Comparison of ENCODE assay signal across 8 cellular contexts in the genomic region with DNA sequence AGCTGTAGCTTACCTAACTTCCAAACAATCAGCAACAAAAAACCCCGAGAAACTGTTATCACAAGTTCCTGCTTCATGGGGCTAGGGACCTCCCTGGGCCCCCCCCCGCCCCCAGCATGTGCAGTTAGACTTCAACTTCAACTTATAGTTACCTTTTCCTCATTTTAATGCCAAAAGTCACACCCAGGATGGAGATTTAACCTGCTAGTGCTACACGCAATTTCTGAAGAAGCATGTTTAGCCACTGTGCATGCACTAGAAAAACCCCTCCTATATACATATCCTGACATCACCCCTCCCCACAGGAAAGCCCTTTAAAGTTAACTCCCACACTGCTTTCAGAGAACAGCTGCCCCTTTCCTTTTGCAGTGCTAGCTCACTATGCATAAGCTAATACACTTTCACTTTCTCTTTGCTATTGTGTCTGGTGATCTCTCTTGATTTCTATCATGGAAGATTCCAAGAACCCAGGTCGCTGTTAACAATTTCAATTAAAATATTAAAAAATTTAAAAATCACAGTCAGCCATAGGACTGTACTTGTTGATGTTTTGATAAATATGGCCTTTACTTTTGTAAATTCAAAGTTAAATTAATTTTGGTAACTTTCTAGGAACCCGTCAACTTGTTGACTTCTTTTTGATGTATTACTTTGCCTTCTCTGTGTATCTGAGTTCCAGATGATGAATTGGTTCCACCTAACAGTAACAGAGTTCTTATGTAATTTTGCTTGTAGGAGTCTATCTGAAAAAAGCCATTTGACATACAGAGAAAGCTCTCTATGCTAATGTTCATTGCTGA.
DNase-seq lines count a peak whose midpoint lies in the region; ATAC-seq and TF ChIP-seq lines count a peak whose summit lies in the region.

No MANE protein-coding gene starts in this region.

- no peak overlapping the region for H3K4me3 ChIP-seq in HUES48 (ENCODE audit: low read depth, low read length)
- H3K4me3 ChIP-seq in sigmoid colon: peak overlapping the region in 2 of 4 donors; percentile 5 to 9
- no peak overlapping the region for H3K4me3 ChIP-seq in testis

- no peak for TF ChIP-seq EP300 in sigmoid colon (IDR thresholded peaks at IDR 0.05)

- H3K27ac ChIP-seq in HUES48 (ENCODE audit: low read depth, low read length) (peak overlapping the region; percentile 44), sigmoid colon (peak overlapping the region; percentile 22 to 52 (median 43)), testis (peak overlapping the region in 1 of 2 donors; percentile 63)

- H3K9ac ChIP-seq in HUES48 (ENCODE audit: low read depth, low read length): no peak overlapping the region

- H3K27me3 ChIP-seq in HUES48 (ENCODE audit: control insufficient read depth, insufficient read depth, low read length) (no peaks in the 10 kb centered on the region), sigmoid colon (no peaks in the 10 kb centered on the region), testis (no peaks in the 10 kb centered on the region)

- TF ChIP-seq POLR2A in sigmoid colon (IDR thresholded peaks at IDR 0.05) (no peak), testis (IDR thresholded peaks at IDR 0.05) (no peak)

- intact Hi-C loops in sigmoid colon (cut with DNase I) (no loop called here), testis (cut with DNase I; ENCODE audit: low total_unique reads) (no loop called here)

- DNase-seq in Daoy (ENCODE audit: low read depth): peak; percentile 66
- peak; percentile 19 for DNase-seq in activated CD4-positive, alpha-beta T cell treated with anti-CD3 and anti-CD28 coated beads, Interleukin-2, amount 50 U/mL, for 1 hour
- DNase-seq in sigmoid colon: no peak
- no peak for DNase-seq in foreskin melanocyte
- no peak for DNase-seq in testis

- H3K9me3 ChIP-seq in HUES48 (ENCODE audit: control insufficient read depth, insufficient read depth, low read length): no peaks in the 10 kb centered on the region
- no peaks in the 10 kb centered on the region for H3K9me3 ChIP-seq in sigmoid colon
- H3K9me3 ChIP-seq in testis: no peaks in the 10 kb centered on the region

- 24 to 28% methylated on average over 5 of the region's 5 CpGs for WGBS in sigmoid colon, 2 donors
- WGBS in testis, 2 donors: 55 to 71% methylated on average over 5 of the region's 5 CpGs

- peaks cover 70% of the 10 kb centered on the region for H3K36me3 ChIP-seq in HUES48 (ENCODE audit: control insufficient read depth, insufficient read depth, low read length)
- peaks cover 11 to 50% (median 18%) of the 10 kb centered on the region in 4 donors for H3K36me3 ChIP-seq in sigmoid colon
- H3K36me3 ChIP-seq in testis (ENCODE audit: low read depth, missing control alignments): no peaks in the 10 kb centered on the region

- TF ChIP-seq CTCF in sigmoid colon (IDR thresholded peaks at IDR 0.05): no peak
- TF ChIP-seq CTCF in testis (IDR thresholded peaks at IDR 0.05): no peak

- H3K4me1 ChIP-seq in HUES48 (ENCODE audit: control insufficient read depth, insufficient read depth, low read length): peaks cover 10% of the 10 kb centered on the region
- peaks cover 0 to 54% (median 33%) of the 10 kb centered on the region in 4 donors for H3K4me1 ChIP-seq in sigmoid colon
- H3K4me1 ChIP-seq in testis: peaks cover 32% of the 10 kb centered on the region

- peak; percentile 86 for ATAC-seq in GM21447 (IDR thresholded peaks at IDR 0.05; ENCODE audit: unreplicated experiment)
- peak; percentile 43 for ATAC-seq in esophagus mucosa

Comparison
In these comparisons a context has a peak if more than half of its experiments do, and no peak if none do; other contexts are left out.
1. DNase-seq: peak in Daoy (single experiment) and activated CD4-positive, alpha-beta T cell treated with anti-CD3 and anti-CD28 coated beads, Interleukin-2, amount 50 U/mL, for 1 hour (single experiment); none in sigmoid colon (single experiment), foreskin melanocyte (single experiment) and testis (single experiment).